1 cellular context compared by ENCODE assay signal in the genomic region with DNA sequence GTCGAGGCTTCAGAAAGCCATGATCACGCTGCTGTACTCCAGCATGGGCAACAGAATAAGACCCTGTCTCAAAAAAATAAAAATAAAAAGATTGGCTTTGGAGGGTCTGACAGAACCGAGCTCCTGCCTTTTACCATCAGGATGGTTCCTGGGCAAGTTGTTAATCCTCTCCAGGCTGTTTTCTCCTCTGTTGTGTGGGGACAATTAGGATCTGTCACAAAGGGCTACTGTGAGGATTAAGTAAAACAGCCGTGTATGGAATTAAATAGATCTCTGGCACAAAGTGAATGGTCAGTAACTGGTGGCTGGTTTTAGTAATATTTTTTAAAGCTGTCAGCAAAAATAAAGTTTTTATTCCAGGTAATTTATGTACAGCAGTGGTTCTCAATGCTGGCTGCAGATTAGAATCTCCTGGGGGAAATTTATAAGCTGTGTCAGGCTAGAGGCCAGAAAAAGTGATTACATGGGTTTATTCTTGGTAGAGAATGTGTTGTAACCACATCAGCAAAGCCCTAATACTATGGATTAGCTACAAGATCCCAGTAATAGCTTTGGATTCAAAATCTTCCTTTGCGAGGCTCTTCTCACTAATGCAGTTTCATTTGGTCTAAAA.
TF ChIP-seq lines count a peak whose summit lies in the region.

No MANE protein-coding gene starts in this region.

TF ChIP-seq in H1, 55 proteins besides CTCF, POLR2A, EP300 and RAD21:
- TF ChIP-seq RBBP5 (IDR thresholded peaks at IDR 0.05; ENCODE audit: borderline replicate concordance, low read depth, low read length) (no peak), CBX8 (IDR thresholded peaks at IDR 0.05; ENCODE audit: borderline replicate concordance, low read depth, low read length) (no peak), TBP (IDR thresholded peaks at IDR 0.05; ENCODE audit: low read depth, low read length) (no peak), HDAC2 (IDR thresholded peaks at IDR 0.05; ENCODE audit: borderline replicate concordance in 1 of 2, low read depth in 2 of 2, low read length in 2 of 2) (no peak), POU5F1 (IDR thresholded peaks at IDR 0.05; ENCODE audit: low read depth, low read length) (no peak), TAF1 (IDR thresholded peaks at IDR 0.05; ENCODE audit: low read depth, low read length) (no peak), SIX5 (IDR thresholded peaks at IDR 0.05; ENCODE audit: low read depth, low read length) (no peak), NANOG (IDR thresholded peaks at IDR 0.05; ENCODE audit: insufficient read depth, low read depth, low read length, poor library complexity, severe bottlenecking) (no peak), MAFK (IDR thresholded peaks at IDR 0.05; ENCODE audit: low read depth, low read length) (no peak), SP2 (IDR thresholded peaks at IDR 0.05; ENCODE audit: low read length) (no peak), PHF8 (conservative IDR thresholded peaks at IDR 0.05; ENCODE audit: low read depth, low read length) (no peak), HDAC6 (IDR thresholded peaks at IDR 0.05; ENCODE audit: low read depth, low read length) (no peak), SIRT6 (IDR thresholded peaks at IDR 0.05; ENCODE audit: low read length) (no peak)
- TF ChIP-seq, protein P1, sequence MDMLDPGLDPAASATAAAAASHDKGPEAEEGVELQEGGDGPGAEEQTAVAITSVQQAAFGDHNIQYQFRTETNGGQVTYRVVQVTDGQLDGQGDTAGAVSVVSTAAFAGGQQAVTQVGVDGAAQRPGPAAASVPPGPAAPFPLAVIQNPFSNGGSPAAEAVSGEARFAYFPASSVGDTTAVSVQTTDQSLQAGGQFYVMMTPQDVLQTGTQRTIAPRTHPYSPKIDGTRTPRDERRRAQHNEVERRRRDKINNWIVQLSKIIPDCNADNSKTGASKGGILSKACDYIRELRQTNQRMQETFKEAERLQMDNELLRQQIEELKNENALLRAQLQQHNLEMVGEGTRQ (IDR thresholded peaks at IDR 0.05; ENCODE audit: low read length): no peak
- TF ChIP-seq, protein P2, sequence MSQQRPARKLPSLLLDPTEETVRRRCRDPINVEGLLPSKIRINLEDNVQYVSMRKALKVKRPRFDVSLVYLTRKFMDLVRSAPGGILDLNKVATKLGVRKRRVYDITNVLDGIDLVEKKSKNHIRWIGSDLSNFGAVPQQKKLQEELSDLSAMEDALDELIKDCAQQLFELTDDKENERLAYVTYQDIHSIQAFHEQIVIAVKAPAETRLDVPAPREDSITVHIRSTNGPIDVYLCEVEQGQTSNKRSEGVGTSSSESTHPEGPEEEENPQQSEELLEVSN (IDR thresholded peaks at IDR 0.05): no peak
- TF ChIP-seq, protein P3, sequence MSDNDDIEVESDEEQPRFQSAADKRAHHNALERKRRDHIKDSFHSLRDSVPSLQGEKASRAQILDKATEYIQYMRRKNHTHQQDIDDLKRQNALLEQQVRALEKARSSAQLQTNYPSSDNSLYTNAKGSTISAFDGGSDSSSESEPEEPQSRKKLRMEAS (IDR thresholded peaks at IDR 0.05): no peak
